Comparison of ENCODE assay signal across 8 cellular contexts in genomic region chr3:56042326-56042951, GRCh38.
A peak's percentile ranks its signal among the peaks of the same experiment; 100 is the strongest.
DNase-seq lines count a peak whose midpoint lies in the region; ATAC-seq and TF ChIP-seq lines count a peak whose summit lies in the region.

No MANE protein-coding gene starts in this region.

- 42 to 51% methylated on average over 10 of the region's 10 CpGs for WGBS in testis, 2 donors

- CTCF ChIA-PET in activated CD8-positive, alpha-beta memory T cell treated with anti-CD3 and anti-CD28 coated beads, Interleukin-2, amount 10 ng/mL, durations not matched to agents 7 days and 5 days (lab: Charles Lee) = no interaction called here

- H3K9me3 ChIP-seq in testis = no peaks in the 10 kb centered on the region

- no peaks in the 10 kb centered on the region for H3K36me3 Mint-ChIP-seq in activated CD8-positive, alpha-beta memory T cell treated with anti-CD3 and anti-CD28 coated beads, Interleukin-2, amount 10 ng/mL, durations not matched to agents 7 days and 5 days

- ATAC-seq in left cardiac atrium = peak; percentile 86 to 92
- no peak for ATAC-seq in HG03520 (IDR thresholded peaks at IDR 0.05; ENCODE audit: unreplicated experiment)
- no peak for ATAC-seq in activated CD8-positive, alpha-beta memory T cell treated with anti-CD3 and anti-CD28 coated beads, Interleukin-2, amount 10 ng/mL, durations not matched to agents 7 days and 5 days

- H3K36me3 ChIP-seq in testis (ENCODE audit: low read depth, missing control alignments) = no peaks in the 10 kb centered on the region

- no peaks in the 10 kb centered on the region for H3K4me1 Mint-ChIP-seq in activated CD8-positive, alpha-beta memory T cell treated with anti-CD3 and anti-CD28 coated beads, Interleukin-2, amount 10 ng/mL, durations not matched to agents 7 days and 5 days

- no peak overlapping the region for H3K4me3 ChIP-seq in testis

- intact Hi-C loops in left cardiac atrium (cut with DNase I) = loop anchor here in 1 of 2 donors (5.0 kb wide), 1 partner anchor 555 kb away; the partner anchor contains the start of gene WNT5A
- intact Hi-C loops in testis (cut with DNase I; ENCODE audit: low total_unique reads) = loop anchor here (10.0 kb wide), 1 partner anchor 558 kb away; the partner anchor contains the start of gene WNT5A

- H3K4me3 Mint-ChIP-seq in activated CD8-positive, alpha-beta memory T cell treated with anti-CD3 and anti-CD28 coated beads, Interleukin-2, amount 10 ng/mL, durations not matched to agents 7 days and 5 days = no peak overlapping the region

- H3K27me3 ChIP-seq in testis = no peaks in the 10 kb centered on the region

- H3K27ac ChIP-seq in testis = no peak overlapping the region

- H3K9me3 Mint-ChIP-seq in activated CD8-positive, alpha-beta memory T cell treated with anti-CD3 and anti-CD28 coated beads, Interleukin-2, amount 10 ng/mL, durations not matched to agents 7 days and 5 days (ENCODE audit: low read depth) = no peaks in the 10 kb centered on the region

- no peak for TF ChIP-seq POLR2A in testis (IDR thresholded peaks at IDR 0.05)

- DNase-seq in AG08396 (ENCODE audit: low spot score) (peak; percentile 41), HT-29 (ENCODE audit: low spot score) (peak; percentile 16), SKM-1 treated with dmso at 0.1 percent for 144 hours (lab: John Stamatoyannopoulos, UW; ENCODE audit: unreplicated experiment) (peak; percentile 17), left cardiac atrium (no peak), testis (no peak), ecto neural progenitor cell (ENCODE audit: low spot score) (no peak)
- no peak for DNase-seq in activated CD8-positive, alpha-beta memory T cell treated with anti-CD3 and anti-CD28 coated beads, Interleukin-2, amount 10 ng/mL, durations not matched to agents 7 days and 5 days

- no peaks in the 10 kb centered on the region for H3K27me3 Mint-ChIP-seq in activated CD8-positive, alpha-beta memory T cell treated with anti-CD3 and anti-CD28 coated beads, Interleukin-2, amount 10 ng/mL, durations not matched to agents 7 days and 5 days

- TF ChIP-seq CTCF in testis (IDR thresholded peaks at IDR 0.05) = peak; percentile 62 to 67 (median 66)

- no peaks in the 10 kb centered on the region for H3K4me1 ChIP-seq in testis

- no peak overlapping the region for H3K27ac Mint-ChIP-seq in activated CD8-positive, alpha-beta memory T cell treated with anti-CD3 and anti-CD28 coated beads, Interleukin-2, amount 10 ng/mL, durations not matched to agents 7 days and 5 days

Comparison
In these comparisons a context has a peak if more than half of its experiments do, and no peak if none do; other contexts are left out.
1. DNase-seq: peak in AG08396 (single experiment), HT-29 (single experiment) and SKM-1 treated with dmso at 0.1 percent for 144 hours (single experiment); none in left cardiac atrium (single experiment), testis (single experiment), ecto neural progenitor cell (single experiment) and activated CD8-positive, alpha-beta memory T cell treated with anti-CD3 and anti-CD28 coated beads, Interleukin-2, amount 10 ng/mL, durations not matched to agents 7 days and 5 days (single experiment).
2. ATAC-seq: peak in left cardiac atrium (2 of 2); none in HG03520 (single experiment) and activated CD8-positive, alpha-beta memory T cell treated with anti-CD3 and anti-CD28 coated beads, Interleukin-2, amount 10 ng/mL, durations not matched to agents 7 days and 5 days (single experiment).